8 cellular contexts compared by ENCODE assay signal in genomic region chr5:95781101-95781583, GRCh38. TPM values are rescaled to one million over a fixed set of nuclear protein-coding genes. Genes with fewer than 3 reads are reported as not detected.
DNase-seq lines count a peak whose midpoint lies in the region; ATAC-seq and TF ChIP-seq lines count a peak whose summit lies in the region.

No MANE protein-coding gene starts in this region.

- peak overlapping the region; percentile 68 for H3K27ac Mint-ChIP-seq in CD8-positive, alpha-beta T cell

- CTCF ChIA-PET in CD8-positive, alpha-beta T cell (lab: Charles Lee), result interaction anchor here (0.7 to 12.9 kb wide), 59 partner anchors 10 to 824 kb away, joined by 3 to 641 read pairs (median 5); partner anchors contain the start of genes ARSK, GLRX, RFESD and SKIC3

- no peaks in the 10 kb centered on the region for H3K9me3 Mint-ChIP-seq in CD8-positive, alpha-beta T cell

- peaks cover 10% of the 10 kb centered on the region for H3K4me1 ChIP-seq in CD8-positive, alpha-beta T cell (ENCODE audit: insufficient read depth, low read length)
- H3K4me1 ChIP-seq in mucosa of stomach (ENCODE audit: control insufficient read depth, insufficient read depth, low read length), result peaks cover 7% of the 10 kb centered on the region

- no peaks in the 10 kb centered on the region for H3K9me3 ChIP-seq in CD8-positive, alpha-beta T cell (ENCODE audit: low read length)
- H3K9me3 ChIP-seq in mucosa of stomach (ENCODE audit: control insufficient read depth, low read length), result no peaks in the 10 kb centered on the region

- no peaks in the 10 kb centered on the region for H3K36me3 Mint-ChIP-seq in CD8-positive, alpha-beta T cell

- peak overlapping the region; percentile 43 for H3K4me3 ChIP-seq in CD8-positive, alpha-beta T cell (ENCODE audit: low read depth, low read length)
- H3K4me3 ChIP-seq in epithelial cell of esophagus (ENCODE audit: low read length), result no peak overlapping the region
- H3K4me3 ChIP-seq in mucosa of stomach (ENCODE audit: low read length), result no peak overlapping the region

- H3K27ac ChIP-seq in CD8-positive, alpha-beta T cell (ENCODE audit: low read depth, low read length), result no peak overlapping the region

- H3K27me3 Mint-ChIP-seq in CD8-positive, alpha-beta T cell (ENCODE audit: low read depth), result no peaks in the 10 kb centered on the region

- H3K9ac ChIP-seq in mucosa of stomach (ENCODE audit: low read length), result peak overlapping the region; percentile 33

- peak; percentile 46 to 83 (median 70) for DNase-seq in CD8-positive, alpha-beta T cell
- peak; percentile 51 for DNase-seq in NOMO-1 treated with dmso at 0.1 percent for 144 hours (lab: John Stamatoyannopoulos, UW; ENCODE audit: unreplicated experiment)
- DNase-seq in activated CD8-positive, alpha-beta memory T cell treated with anti-CD3 and anti-CD28 coated beads, Interleukin-2, amount 50 U/mL, for 1 hour (ENCODE audit: extremely low read depth), result peak; percentile 38
- peak; percentile 81 for DNase-seq in epithelial cell of esophagus (ENCODE audit: low read depth)
- DNase-seq in stimulated activated CD8-positive, alpha-beta memory T cell treated with anti-CD3 and anti-CD28 coated beads, Interleukin-4, amount 100 ng/mL, for 1 hour (ENCODE audit: low read depth in 2 of 2, low spot score in 1 of 2), result peak; percentile 53

- no peaks in the 10 kb centered on the region for H3K27me3 ChIP-seq in CD8-positive, alpha-beta T cell (ENCODE audit: insufficient read depth, low read length)
- H3K27me3 ChIP-seq in mucosa of stomach (ENCODE audit: control insufficient read depth, insufficient read depth, low read length), result no peaks in the 10 kb centered on the region

- peak; percentile 99 for TF ChIP-seq CTCF in CD8-positive, alpha-beta T cell (IDR thresholded peaks at IDR 0.05)
- TF ChIP-seq CTCF in epithelial cell of esophagus (IDR thresholded peaks at IDR 0.05; ENCODE audit: insufficient read depth, low read depth, low read length, missing control alignments), result peak; percentile 91

- H3K36me3 ChIP-seq in CD8-positive, alpha-beta T cell (ENCODE audit: insufficient read depth, low read length), result no peaks in the 10 kb centered on the region
- H3K36me3 ChIP-seq in mucosa of stomach (ENCODE audit: control insufficient read depth, insufficient read depth, low read length), result no peaks in the 10 kb centered on the region

- peak; percentile 97 for ATAC-seq in CD8-positive, alpha-beta T cell
- ATAC-seq in GM19372 (IDR thresholded peaks at IDR 0.05; ENCODE audit: low read depth, unreplicated experiment) (peak; percentile 96), HG03460 (IDR thresholded peaks at IDR 0.05; ENCODE audit: unreplicated experiment) (peak; percentile 97)

- H3K4me3 Mint-ChIP-seq in CD8-positive, alpha-beta T cell, result peak overlapping the region; percentile 78

- intact Hi-C loops in CD8-positive, alpha-beta T cell (cut with DNase I, micrococcal nuclease), result loop anchor here (1.0 to 10.0 kb wide), 9 partner anchors 38 to 556 kb away; partner anchors contain the start of gene ELL2 (in 1 of the 2)

- POLR2A ChIA-PET in CD8-positive, alpha-beta T cell (lab: Charles Lee), result interaction anchor here (0.8 to 1.9 kb wide), 14 partner anchors 10 to 182 kb away, joined by 3 to 9 read pairs (median 4); partner anchors contain the start of gene GLRX

- peaks cover 14% of the 10 kb centered on the region for H3K4me1 Mint-ChIP-seq in CD8-positive, alpha-beta T cell (ENCODE audit: low read depth)

RNA-seq across cellular contexts. Expression of gene GLRX, which starts 41.4 kb away (rescaled TPM):
- total RNA-seq in CD8-positive, alpha-beta T cell, result 10 to 100 TPM; 17.9 to 19.5 TPM

RNA-seq across cellular contexts. Expression of gene RHOBTB3, which starts 50.0 kb away (rescaled TPM):
- under 1 TPM; 0.17 to 0.46 TPM for total RNA-seq in CD8-positive, alpha-beta T cell
